ENCODE assay signal across 11 cellular contexts in the genomic region with DNA sequence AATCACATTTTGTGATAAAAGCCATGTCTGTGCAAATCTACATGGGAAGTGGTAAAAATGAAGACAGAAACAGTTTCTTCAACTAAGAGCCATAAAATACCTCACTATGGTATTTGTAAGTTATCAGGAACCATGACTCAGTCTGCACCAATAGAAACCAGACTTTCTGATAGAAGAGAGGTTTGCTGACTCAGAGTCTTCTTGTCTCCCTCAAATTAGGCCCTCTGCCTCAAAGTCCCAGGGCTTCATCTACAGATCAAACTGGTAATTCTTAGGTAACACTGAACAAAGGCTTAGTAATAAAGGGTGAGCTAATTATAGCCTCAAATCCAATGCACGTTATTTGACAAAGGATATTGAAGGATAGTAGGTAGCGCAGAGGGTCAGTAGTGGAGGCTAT. TPM values are rescaled to one million over a fixed set of nuclear protein-coding genes. Genes with fewer than 3 reads are reported as not detected.
DNase-seq lines count a peak whose midpoint lies in the region; ATAC-seq and TF ChIP-seq lines count a peak whose summit lies in the region.
"Had no signal": no experiment of that assay in that cellular context is flagged by ENCODE, and none has a peak within 500 bp of the region (broad histone marks: within the 10 kb centered on the region; RNA-seq: fewer than 3 reads in every experiment).

No MANE protein-coding gene starts in this region.

- no peak overlapping the region for H3K27ac Mint-ChIP-seq in activated T-helper 17 cell treated with anti-CD3 and anti-CD28 coated beads, Interleukin-2, amount 50 U/mL, for 72 hours
- no peak overlapping the region for H3K27ac Mint-ChIP-seq in activated T-helper 1 cell treated with anti-CD3 and anti-CD28 coated beads, Interleukin-12 subunit alpha, Interleukin-12 subunit beta, Interleukin-2, Interleukin-4 antibody, amounts not matched to agents 30 ng/mL and 10 ng/mL and 1 ng/mL, durations not matched to agents 14 hours and 24 hours and 36 hours
- H3K27ac Mint-ChIP-seq in T-helper 2 cell treated with Interferon-gamma antibody and Interleukin-4, amounts not matched to agents 5 μg/mL and 100 μg/mL, for 36 hours = no peak overlapping the region
- H3K27ac Mint-ChIP-seq in osteocyte (ENCODE audit: unreplicated experiment) = no peak overlapping the region

- H3K36me3 Mint-ChIP-seq in activated T-helper 17 cell treated with anti-CD3 and anti-CD28 coated beads, Interleukin-2, amount 50 U/mL, for 72 hours (ENCODE audit: low read depth) = no peaks in the 10 kb centered on the region
- H3K36me3 Mint-ChIP-seq in activated T-helper 1 cell treated with anti-CD3 and anti-CD28 coated beads, Interleukin-12 subunit alpha, Interleukin-12 subunit beta, Interleukin-2, Interleukin-4 antibody, amounts not matched to agents 30 ng/mL and 10 ng/mL and 1 ng/mL, durations not matched to agents 14 hours and 24 hours and 36 hours (ENCODE audit: low read depth) = no peaks in the 10 kb centered on the region
- no peaks in the 10 kb centered on the region for H3K36me3 Mint-ChIP-seq in T-helper 2 cell treated with Interferon-gamma antibody and Interleukin-4, amounts not matched to agents 5 μg/mL and 100 μg/mL, for 36 hours (ENCODE audit: low read depth)
- H3K36me3 Mint-ChIP-seq in osteocyte (ENCODE audit: unreplicated experiment) = no peaks in the 10 kb centered on the region

- intact Hi-C loops in activated T-helper 1 cell treated with anti-CD3 and anti-CD28 coated beads, Interleukin-12 subunit alpha, Interleukin-12 subunit beta, Interleukin-2, Interleukin-4 antibody, amounts not matched to agents 30 ng/mL and 10 ng/mL and 1 ng/mL, durations not matched to agents 14 hours and 24 hours and 36 hours (cut with micrococcal nuclease) = no loop called here

- no peaks in the 10 kb centered on the region for H3K27me3 Mint-ChIP-seq in activated T-helper 17 cell treated with anti-CD3 and anti-CD28 coated beads, Interleukin-2, amount 50 U/mL, for 72 hours
- peaks cover 10% of the 10 kb centered on the region for H3K27me3 Mint-ChIP-seq in activated T-helper 1 cell treated with anti-CD3 and anti-CD28 coated beads, Interleukin-12 subunit alpha, Interleukin-12 subunit beta, Interleukin-2, Interleukin-4 antibody, amounts not matched to agents 30 ng/mL and 10 ng/mL and 1 ng/mL, durations not matched to agents 14 hours and 24 hours and 36 hours (ENCODE audit: insufficient read depth)
- no peaks in the 10 kb centered on the region for H3K27me3 Mint-ChIP-seq in T-helper 2 cell treated with Interferon-gamma antibody and Interleukin-4, amounts not matched to agents 5 μg/mL and 100 μg/mL, for 36 hours (ENCODE audit: low read depth)
- peaks cover 20% of the 10 kb centered on the region for H3K27me3 Mint-ChIP-seq in osteocyte (ENCODE audit: unreplicated experiment)

- peaks cover 5% of the 10 kb centered on the region for H3K4me1 Mint-ChIP-seq in activated T-helper 17 cell treated with anti-CD3 and anti-CD28 coated beads, Interleukin-2, amount 50 U/mL, for 72 hours
- peaks cover 6% of the 10 kb centered on the region for H3K4me1 Mint-ChIP-seq in activated T-helper 1 cell treated with anti-CD3 and anti-CD28 coated beads, Interleukin-12 subunit alpha, Interleukin-12 subunit beta, Interleukin-2, Interleukin-4 antibody, amounts not matched to agents 30 ng/mL and 10 ng/mL and 1 ng/mL, durations not matched to agents 14 hours and 24 hours and 36 hours (ENCODE audit: low read depth)
- H3K4me1 Mint-ChIP-seq in T-helper 2 cell treated with Interferon-gamma antibody and Interleukin-4, amounts not matched to agents 5 μg/mL and 100 μg/mL, for 36 hours (ENCODE audit: low read depth) = peaks cover 16% of the 10 kb centered on the region
- H3K4me1 Mint-ChIP-seq in osteocyte (ENCODE audit: unreplicated experiment) = peaks cover 28% of the 10 kb centered on the region

- no peak overlapping the region for H3K4me3 Mint-ChIP-seq in activated T-helper 17 cell treated with anti-CD3 and anti-CD28 coated beads, Interleukin-2, amount 50 U/mL, for 72 hours
- no peak overlapping the region for H3K4me3 Mint-ChIP-seq in activated T-helper 1 cell treated with anti-CD3 and anti-CD28 coated beads, Interleukin-12 subunit alpha, Interleukin-12 subunit beta, Interleukin-2, Interleukin-4 antibody, amounts not matched to agents 30 ng/mL and 10 ng/mL and 1 ng/mL, durations not matched to agents 14 hours and 24 hours and 36 hours
- H3K4me3 Mint-ChIP-seq in T-helper 2 cell treated with Interferon-gamma antibody and Interleukin-4, amounts not matched to agents 5 μg/mL and 100 μg/mL, for 36 hours = no peak overlapping the region
- H3K4me3 Mint-ChIP-seq in osteocyte (ENCODE audit: unreplicated experiment) = no peak overlapping the region

- no peaks in the 10 kb centered on the region for H3K9me3 Mint-ChIP-seq in activated T-helper 17 cell treated with anti-CD3 and anti-CD28 coated beads, Interleukin-2, amount 50 U/mL, for 72 hours
- H3K9me3 Mint-ChIP-seq in activated T-helper 1 cell treated with anti-CD3 and anti-CD28 coated beads, Interleukin-12 subunit alpha, Interleukin-12 subunit beta, Interleukin-2, Interleukin-4 antibody, amounts not matched to agents 30 ng/mL and 10 ng/mL and 1 ng/mL, durations not matched to agents 14 hours and 24 hours and 36 hours = no peaks in the 10 kb centered on the region
- H3K9me3 Mint-ChIP-seq in T-helper 2 cell treated with Interferon-gamma antibody and Interleukin-4, amounts not matched to agents 5 μg/mL and 100 μg/mL, for 36 hours = no peaks in the 10 kb centered on the region
- no peaks in the 10 kb centered on the region for H3K9me3 Mint-ChIP-seq in osteocyte (ENCODE audit: unreplicated experiment)

- peak; percentile 30 for ATAC-seq in GM19463 (IDR thresholded peaks at IDR 0.05; ENCODE audit: unreplicated experiment)
- peak; percentile 92 for ATAC-seq in activated T-helper 17 cell treated with anti-CD3 and anti-CD28 coated beads, Interleukin-2, amount 50 U/mL, for 72 hours (replicated peaks)

- TF ChIP-seq CTCF in osteocyte (IDR thresholded peaks at IDR 0.05) = no peak

- DNase-seq in AG08395 (ENCODE audit: low spot score) (peak; percentile 75), iris pigment epithelial cell (ENCODE audit: low read depth) (peak; percentile 72), osteocyte (ENCODE audit: extremely low spot score, unreplicated experiment) (no peak), SK-N-DZ (ENCODE audit: low spot score) (no peak)
- DNase-seq in activated T-helper 1 cell treated with anti-CD3 and anti-CD28 coated beads, Interleukin-12 subunit alpha, Interleukin-12 subunit beta, Interleukin-2, Interleukin-4 antibody, amounts not matched to agents 30 ng/mL and 10 ng/mL and 1 ng/mL, durations not matched to agents 14 hours and 24 hours and 36 hours (ENCODE audit: low spot score) = no peak
- no peak for DNase-seq in T-helper 2 cell treated with Interferon-gamma antibody and Interleukin-4, amounts not matched to agents 5 μg/mL and 100 μg/mL, for 36 hours (ENCODE audit: low spot score)
- DNase-seq: Calu3; effector CD4-positive, alpha-beta T cell; NCI-H2171 treated with DMSO at 0.1 percent for 48 hours had no signal

RNA-seq across cellular contexts. Expression of gene SSX2IP, which starts 30.9 kb away (rescaled TPM):
- total RNA-seq in activated T-helper 17 cell treated with anti-CD3 and anti-CD28 coated beads, Interleukin-2, amount 50 U/mL, for 72 hours = 10 to 100 TPM in 1 of 2 donors, 1 to 10 TPM in 1; 4.1 to 10.7 TPM
- total RNA-seq in activated T-helper 1 cell treated with anti-CD3 and anti-CD28 coated beads, Interleukin-12 subunit alpha, Interleukin-12 subunit beta, Interleukin-2, Interleukin-4 antibody, amounts not matched to agents 30 ng/mL and 10 ng/mL and 1 ng/mL, durations not matched to agents 14 hours and 24 hours and 36 hours = 11.1 and 15.0 TPM in 2 replicates
- total RNA-seq in osteocyte = 6.5 and 7.0 TPM in 2 replicates
- polyA plus RNA-seq in SK-N-DZ (2014; cell fraction: cytosol; rRNA removed) = 9.8 and 12.1 TPM in 2 replicates
- polyA plus RNA-seq in SK-N-DZ (2014; cell fraction: nucleus; rRNA removed) = 10.5 and 13.0 TPM in 2 replicates

Comparison
In these comparisons a context has a peak if more than half of its experiments do, and no peak if none do; other contexts are left out.
1. DNase-seq: peak in AG08395 (single experiment) and iris pigment epithelial cell (single experiment); none in activated T-helper 1 cell treated with anti-CD3 and anti-CD28 coated beads, Interleukin-12 subunit alpha, Interleukin-12 subunit beta, Interleukin-2, Interleukin-4 antibody, amounts not matched to agents 30 ng/mL and 10 ng/mL and 1 ng/mL, durations not matched to agents 14 hours and 24 hours and 36 hours (single experiment), T-helper 2 cell treated with Interferon-gamma antibody and Interleukin-4, amounts not matched to agents 5 μg/mL and 100 μg/mL, for 36 hours (single experiment), osteocyte (single experiment) and SK-N-DZ (single experiment).